In the genomic region with DNA sequence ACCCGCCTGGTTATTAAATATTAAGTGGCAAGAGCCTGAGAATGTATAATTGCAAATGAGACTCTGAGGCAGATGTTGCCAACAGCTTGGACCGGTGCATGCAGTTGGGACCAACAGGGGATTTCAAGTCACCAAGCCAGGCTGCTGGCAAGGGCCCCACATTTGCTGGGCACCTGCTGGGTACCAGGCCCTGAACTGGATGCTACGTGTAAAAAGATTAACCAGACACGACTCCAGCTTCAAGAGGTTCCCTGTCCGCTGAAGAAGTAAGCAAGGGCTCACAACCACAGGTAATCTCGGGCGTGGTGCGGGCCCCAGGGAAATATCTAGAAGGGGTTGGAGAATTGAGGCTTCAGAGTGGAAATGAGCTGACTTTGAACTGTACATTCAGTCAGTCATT, we compare ENCODE assay signal across 19 cellular contexts.
"Had no signal": no experiment of that assay in that cellular context is flagged by ENCODE, and none has a peak within 500 bp of the region (broad histone marks: within the 10 kb centered on the region; RNA-seq: fewer than 3 reads in every experiment).

No MANE protein-coding gene starts in this region.

- H3K27me3 Mint-ChIP-seq: activated B cell treated with CpG ODN at 0.5 μM for 24 hours; activated CD4-positive, alpha-beta T cell treated with anti-CD3 and anti-CD28 coated beads for 36 hours; activated naive CD8-positive, alpha-beta T cell treated with anti-CD3 and anti-CD28 coated beads for 36 hours had no signal

- H3K27me3 ChIP-seq: neural progenitor cell, thyroid gland had no signal

- ATAC-seq: activated CD4-positive, alpha-beta T cell treated with anti-CD3 and anti-CD28 coated beads for 36 hours; activated T-cell treated with anti-CD3 and anti-CD28 coated beads, Interleukin-2, amount 50 U/mL, for 4 hours; mucosa of descending colon; stimulated activated naive CD8-positive, alpha-beta T cell treated with anti-CD3 and anti-CD28 coated beads, Interleukin-15, Interleukin-2, amounts not matched to agents 100 U/mL and 50 U/mL, for 24 hours; T-cell had no signal

- H3K36me3 Mint-ChIP-seq: activated naive CD8-positive, alpha-beta T cell treated with anti-CD3 and anti-CD28 coated beads for 36 hours; neural progenitor cell; T-cell had no signal

- H3K4me3 Mint-ChIP-seq: activated B cell treated with CpG ODN at 0.5 μM for 24 hours; activated CD4-positive, alpha-beta T cell treated with anti-CD3 and anti-CD28 coated beads for 36 hours; activated naive CD8-positive, alpha-beta T cell treated with anti-CD3 and anti-CD28 coated beads for 36 hours; activated T-cell treated with anti-CD3 and anti-CD28 coated beads, Interleukin-2, amount 50 U/mL, for 4 hours; central memory CD8-positive, alpha-beta T cell; neural progenitor cell; T-cell had no signal

- H3K36me3 ChIP-seq: lower lobe of right lung, neural progenitor cell, thyroid gland, upper lobe of right lung had no signal

- H3K9me3 ChIP-seq: lower lobe of right lung, mucosa of descending colon, thyroid gland, upper lobe of right lung had no signal

- DNase-seq: activated B cell treated with CpG ODN at 0.5 μM for 24 hours; activated CD4-positive, alpha-beta T cell treated with anti-CD3 and anti-CD28 coated beads for 36 hours; activated CD4-positive, alpha-beta T cell treated with anti-CD3 and anti-CD28 coated beads, Interleukin-2, amount 50 U/mL, for 48 hours; activated CD8-positive, alpha-beta memory T cell treated with anti-CD3 and anti-CD28 coated beads, Interleukin-2, amount 50 U/mL, for 48 hours; activated naive CD4-positive, alpha-beta T cell treated with Interleukin-2 at 50 U/mL for 16 hours; activated naive CD8-positive, alpha-beta T cell treated with anti-CD3 and anti-CD28 coated beads for 36 hours; activated T-cell treated with anti-CD3 and anti-CD28 coated beads, Interleukin-2, amount 50 U/mL, for 4 hours; lower lobe of right lung; mesendoderm; stimulated activated CD4-positive, alpha-beta T cell treated with anti-CD3 and anti-CD28 coated beads, Interleukin-4, amount 100 ng/mL, for 1 hour; stimulated activated naive CD8-positive, alpha-beta T cell treated with anti-CD3 and anti-CD28 coated beads, Interleukin-15, Interleukin-2, amounts not matched to agents 100 U/mL and 50 U/mL, for 24 hours; T-cell; T-helper 9 cell; thyroid gland; upper lobe of right lung had no signal

- H3K27ac ChIP-seq: coronary artery, lower lobe of right lung, neural progenitor cell, thyroid gland, upper lobe of right lung had no signal

- H3K4me1 Mint-ChIP-seq: central memory CD8-positive, alpha-beta T cell had no signal

- H3K4me3 ChIP-seq: coronary artery, lower lobe of right lung, mucosa of descending colon, neural progenitor cell, thyroid gland, upper lobe of right lung had no signal

- H3K9me3 Mint-ChIP-seq: activated B cell treated with CpG ODN at 0.5 μM for 24 hours; activated naive CD8-positive, alpha-beta T cell treated with anti-CD3 and anti-CD28 coated beads for 36 hours; activated T-cell treated with anti-CD3 and anti-CD28 coated beads, Interleukin-2, amount 50 U/mL, for 4 hours; central memory CD8-positive, alpha-beta T cell; neural progenitor cell; T-cell had no signal

- H3K4me1 ChIP-seq: thyroid gland had no signal

- H3K27ac Mint-ChIP-seq: activated B cell treated with CpG ODN at 0.5 μM for 24 hours; activated CD4-positive, alpha-beta T cell treated with anti-CD3 and anti-CD28 coated beads for 36 hours; activated naive CD8-positive, alpha-beta T cell treated with anti-CD3 and anti-CD28 coated beads for 36 hours; neural progenitor cell; T-cell had no signal
